In the genomic region with DNA sequence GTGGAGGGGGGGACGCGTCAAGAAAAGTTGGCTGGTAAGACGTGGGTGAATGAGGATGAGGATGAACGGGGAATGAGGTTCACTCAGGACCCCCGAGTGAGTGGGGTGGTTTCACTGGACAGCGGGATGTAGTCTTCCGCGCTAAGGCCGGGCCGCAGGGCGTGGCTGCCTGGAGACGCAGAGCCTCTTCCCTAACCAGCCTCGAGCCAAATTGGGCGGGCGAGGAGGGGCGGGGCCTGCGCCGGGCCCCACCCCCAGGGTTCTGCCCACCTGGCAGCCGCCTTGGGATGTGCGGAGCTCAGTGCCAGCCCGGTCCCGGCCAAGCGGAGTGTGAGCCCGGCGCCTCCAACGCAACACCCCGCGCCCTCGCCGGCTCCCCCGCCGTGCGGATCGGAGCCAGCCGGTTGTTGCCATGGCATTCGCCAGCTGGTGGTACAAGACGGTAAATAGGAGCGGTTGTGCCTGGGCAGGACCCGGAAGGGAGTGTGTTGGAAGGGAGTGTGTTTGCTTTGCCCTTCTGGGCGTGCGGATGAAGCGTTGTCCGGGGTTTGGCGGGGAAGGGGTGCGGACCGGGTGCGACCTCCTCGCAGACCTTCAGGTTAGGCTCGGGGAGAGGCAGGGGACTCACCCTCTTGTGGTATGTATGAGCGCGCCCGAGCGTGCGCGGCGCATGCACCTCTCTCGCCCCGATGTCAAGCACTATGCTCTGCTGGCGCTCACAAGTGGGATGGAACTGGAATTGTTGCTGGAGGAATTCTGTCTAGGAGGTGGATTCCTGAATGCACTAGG, we compare ENCODE assay signal across 8 cellular contexts. TPM values are rescaled to one million over a fixed set of nuclear protein-coding genes. Genes with fewer than 3 reads are reported as not detected.
DNase-seq lines count a peak whose midpoint lies in the region; ATAC-seq and TF ChIP-seq lines count a peak whose summit lies in the region.

No MANE protein-coding gene starts in this region.

- CTCF ChIA-PET in activated B cell treated with CpG ODN at 0.5 μM for 24 hours (lab: Charles Lee) = no interaction called here

- peak; percentile 75 for ATAC-seq in GM18517 (IDR thresholded peaks at IDR 0.05; ENCODE audit: unreplicated experiment)
- peak; percentile 74 for ATAC-seq in HG03025 (IDR thresholded peaks at IDR 0.05; ENCODE audit: low FRiP score, unreplicated experiment)
- ATAC-seq in activated B cell treated with CpG ODN at 0.5 μM for 24 hours (ENCODE audit: low read depth) = peak; percentile 72

- peak overlapping the region; percentile 98 for H3K4me3 Mint-ChIP-seq in activated B cell treated with CpG ODN at 0.5 μM for 24 hours

- TF ChIP-seq CTCF in activated B cell treated with CpG ODN at 0.5 μM for 24 hours (IDR thresholded peaks at IDR 0.05) = no peak

- no peaks in the 10 kb centered on the region for H3K9me3 Mint-ChIP-seq in activated B cell treated with CpG ODN at 0.5 μM for 24 hours

- peak overlapping the region; percentile 88 for H3K27ac ChIP-seq in caudate nucleus (ENCODE audit: low read depth, low read length)

- H3K4me1 Mint-ChIP-seq in activated B cell treated with CpG ODN at 0.5 μM for 24 hours = peaks cover 51% of the 10 kb centered on the region

- H3K27me3 Mint-ChIP-seq in activated B cell treated with CpG ODN at 0.5 μM for 24 hours = no peaks in the 10 kb centered on the region

- DNase-seq in 8988T = peak; percentile 94
- peak; percentile 79 to 82 for DNase-seq in NCI-H2081 (lab: John Stamatoyannopoulos, UW)
- peak; percentile 89 for DNase-seq in activated B cell treated with CpG ODN at 0.5 μM for 24 hours
- DNase-seq in caudate nucleus (lab: John Stamatoyannopoulos, UW) = peak; percentile 24 to 94 (median 80)
- peak; percentile 93 for DNase-seq in islet precursor cell
- DNase-seq in stimulated activated CD4-positive, alpha-beta T cell treated with anti-CD3 and anti-CD28 coated beads, Interleukin-12 subunit alpha, Interleukin-12 subunit beta, amount 100 ng/mL, for 48 hours (ENCODE audit: low read depth in 2 of 3, low spot score in 1 of 3) = peak; percentile 72 to 85 (median 82)

- H3K27ac Mint-ChIP-seq in activated B cell treated with CpG ODN at 0.5 μM for 24 hours = peak overlapping the region; percentile 98

- H3K36me3 Mint-ChIP-seq in activated B cell treated with CpG ODN at 0.5 μM for 24 hours (ENCODE audit: low read depth) = peaks cover 16% of the 10 kb centered on the region

- POLR2A ChIA-PET in activated B cell treated with CpG ODN at 0.5 μM for 24 hours (lab: Charles Lee) = interaction anchor here (0.6 to 2.5 kb wide), 16 partner anchors 8 to 1108 kb away, joined by 3 to 32 read pairs (median 4); a partner anchor contains a TSS

- intact Hi-C loops in activated B cell treated with CpG ODN at 0.5 μM for 24 hours (cut with micrococcal nuclease) = loop anchor here (1.0 to 5.0 kb wide), 10 partner anchors 40 to 1108 kb away; a partner anchor contains a TSS

RNA-seq across cellular contexts. Expression of a gene that starts 0.7 kb away (rescaled TPM):
- total RNA-seq in activated B cell treated with CpG ODN at 0.5 μM for 24 hours = 199 and 211 TPM in 2 replicates

Comparison
In these comparisons a context has a peak if more than half of its experiments do, and no peak if none do; other contexts are left out.
1. Peak in every context shown above with its lines: DNase-seq, ATAC-seq and H3K27ac ChIP-seq.